Comparison of ENCODE assay signal across 7 cellular contexts in the genomic region with DNA sequence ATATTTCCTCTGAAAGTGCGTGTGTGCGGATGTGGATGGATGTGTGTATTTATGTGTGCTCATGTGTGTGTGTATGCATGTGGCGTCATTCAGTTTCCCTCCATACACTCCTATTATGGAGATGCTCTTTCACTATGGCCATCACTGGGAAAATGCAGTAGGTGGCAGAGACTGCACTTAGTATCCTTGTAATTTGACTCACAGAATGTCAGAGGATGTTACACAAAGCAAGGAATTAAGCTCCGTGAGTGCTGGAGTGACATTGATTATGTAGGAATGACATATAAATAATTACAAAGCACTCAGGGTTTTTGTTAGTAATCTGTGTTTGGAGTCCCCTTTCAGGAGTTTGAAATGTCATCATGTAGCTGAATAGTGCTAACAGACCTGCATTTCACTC. TPM values are rescaled to one million over a fixed set of nuclear protein-coding genes. Genes with fewer than 3 reads are reported as not detected.
"Had no signal": no experiment of that assay in that cellular context is flagged by ENCODE, and none has a peak within 500 bp of the region (broad histone marks: within the 10 kb centered on the region; RNA-seq: fewer than 3 reads in every experiment).

No MANE protein-coding gene starts in this region.

- DNase-seq: H9, HCEC 1CT, KBM-7 had no signal

- H3K4me3 ChIP-seq: GM23338 had no signal

- H2AFZ ChIP-seq: GM23338 had no signal

- H3K27ac ChIP-seq: HL-60 had no signal

- ATAC-seq: GM23338, HepG2 had no signal

- H3K4me2 ChIP-seq: GM23338 had no signal

RNA-seq across cellular contexts. Expression of a gene that starts 59.5 kb away (rescaled TPM):
- polyA plus RNA-seq: HepG2, IgD-negative memory B cell had no signal
